In the genomic region with DNA sequence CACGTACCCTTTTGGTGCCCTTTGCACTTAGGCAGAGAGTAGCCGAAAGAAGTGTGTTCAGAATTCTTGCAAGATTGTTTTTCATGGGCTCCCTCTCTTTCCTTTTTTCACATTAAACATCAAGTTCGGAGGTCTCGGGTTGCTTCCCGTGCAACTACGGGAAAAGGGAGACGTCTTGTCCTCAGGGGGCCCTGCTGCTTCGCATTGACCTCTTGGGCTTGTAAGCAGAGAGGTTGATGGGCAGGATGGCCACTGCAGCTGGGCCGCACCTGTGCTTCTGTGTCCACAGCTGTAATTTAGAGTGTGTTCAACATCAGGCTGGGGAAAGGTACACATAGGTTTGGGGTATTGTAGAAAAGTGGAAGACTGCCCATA, we compare ENCODE assay signal across 9 cellular contexts.
DNase-seq lines count a peak whose midpoint lies in the region; ATAC-seq and TF ChIP-seq lines count a peak whose summit lies in the region.
"Had no signal": no experiment of that assay in that cellular context is flagged by ENCODE, and none has a peak within 500 bp of the region (broad histone marks: within the 10 kb centered on the region; RNA-seq: fewer than 3 reads in every experiment).

No MANE protein-coding gene starts in this region.

- H3K4me1 Mint-ChIP-seq in naive thymus-derived CD8-positive, alpha-beta T cell = peaks cover 6 to 22% (median 10%) of the 10 kb centered on the region in 4 donors

- H3K36me3 ChIP-seq in heart left ventricle (no peaks in the 10 kb centered on the region), endocrine pancreas (ENCODE audit: control insufficient read depth, insufficient read depth, low read length) (no peaks in the 10 kb centered on the region), uterus (no peaks in the 10 kb centered on the region)
- H3K36me3 ChIP-seq: BE2C had no signal

- no peak for TF ChIP-seq POLR2A in heart left ventricle (IDR thresholded peaks at IDR 0.05)
- no peak for TF ChIP-seq POLR2A in uterus (IDR thresholded peaks at IDR 0.05)

- no peak overlapping the region for H3K9ac ChIP-seq in endocrine pancreas (ENCODE audit: control insufficient read depth, insufficient read depth, low read length)

- H3K27me3 ChIP-seq in heart left ventricle (peaks cover 0 to 2% (median 0%) of the 10 kb centered on the region in 9 donors), endocrine pancreas (ENCODE audit: control insufficient read depth, insufficient read depth, low read length) (no peaks in the 10 kb centered on the region), uterus (no peaks in the 10 kb centered on the region)
- H3K27me3 ChIP-seq: BE2C had no signal

- POLR2A ChIA-PET in naive thymus-derived CD8-positive, alpha-beta T cell (lab: Charles Lee) = no interaction called here

- H3K4me1 ChIP-seq in heart left ventricle = peaks cover 0 to 15% (median 0%) of the 10 kb centered on the region in 12 donors
- no peaks in the 10 kb centered on the region for H3K4me1 ChIP-seq in endocrine pancreas (ENCODE audit: control insufficient read depth, insufficient read depth, low read length)
- H3K4me1 ChIP-seq in uterus = no peaks in the 10 kb centered on the region
- H3K4me1 ChIP-seq: BE2C had no signal

- WGBS in heart left ventricle, 4 donors = 74 to 87% (median 80%) methylated on average over 8 to 9 of the region's 9 CpGs

- ATAC-seq in heart left ventricle = peak in 1 of 4 donors; percentile 13
- ATAC-seq in naive thymus-derived CD8-positive, alpha-beta T cell = no peak
- ATAC-seq in GM21360 (IDR thresholded peaks at IDR 0.05; ENCODE audit: unreplicated experiment) = no peak
- no peak for ATAC-seq in GM19455 (IDR thresholded peaks at IDR 0.05; ENCODE audit: unreplicated experiment)

- H3K27ac ChIP-seq in heart left ventricle (peak overlapping the region in 8 of 12 donors; percentile 49 to 85 (median 76)), uterus (peak overlapping the region in 1 of 2 donors; percentile 67)

- H3K27ac Mint-ChIP-seq in naive thymus-derived CD8-positive, alpha-beta T cell = no peak overlapping the region

- TF ChIP-seq CTCF in heart left ventricle (IDR thresholded peaks at IDR 0.05) (no peak), uterus (IDR thresholded peaks at IDR 0.05) (no peak)

- peak overlapping the region in 9 of 12 donors; percentile 54 to 90 (median 67) for H3K4me3 ChIP-seq in heart left ventricle
- peak overlapping the region; percentile 44 for H3K4me3 ChIP-seq in endocrine pancreas (ENCODE audit: control insufficient read depth, insufficient read depth, low read length)
- peak overlapping the region; percentile 42 to 57 for H3K4me3 ChIP-seq in uterus

- intact Hi-C loops in heart left ventricle (cut with DNase I) = loop anchor here in 5 of 10 donors (5.0 to 10.0 kb wide), 3 partner anchors 101 to 109 kb away; partner anchors contain the start of gene SPRY1 (in 2 of the 5)
- intact Hi-C loops in cardiac septum (cut with DNase I) = loop anchor here (5.0 kb wide), 1 partner anchor 89 kb away; no protein-coding TSS in a partner anchor
- intact Hi-C loops in uterus (cut with DNase I; ENCODE audit: low total_unique reads) = no loop called here

- H3K27me3 Mint-ChIP-seq in naive thymus-derived CD8-positive, alpha-beta T cell = peaks cover 0 to 18% (median 11%) of the 10 kb centered on the region in 5 donors

- H3K36me3 Mint-ChIP-seq in naive thymus-derived CD8-positive, alpha-beta T cell = no peaks in the 10 kb centered on the region

- peaks cover 0 to 1% (median 0%) of the 10 kb centered on the region in 9 donors for H3K9me3 Mint-ChIP-seq in naive thymus-derived CD8-positive, alpha-beta T cell

- H3K9me3 ChIP-seq in heart left ventricle (peaks cover 0 to under 1% (median 0%) of the 10 kb centered on the region in 12 donors), endocrine pancreas (ENCODE audit: control insufficient read depth, low read length) (no peaks in the 10 kb centered on the region), uterus (no peaks in the 10 kb centered on the region)
- H3K9me3 ChIP-seq: BE2C had no signal

- DNase-seq in heart left ventricle (no peak), cardiac septum (ENCODE audit: low spot score) (no peak), uterus (no peak), ecto neural progenitor cell (ENCODE audit: low spot score) (no peak)
- DNase-seq in naive thymus-derived CD8-positive, alpha-beta T cell = no peak

- H3K4me3 Mint-ChIP-seq in naive thymus-derived CD8-positive, alpha-beta T cell = peak overlapping the region; percentile 8 to 98 (median 90)
